Comparison of ENCODE assay signal across 8 cellular contexts in the genomic region with DNA sequence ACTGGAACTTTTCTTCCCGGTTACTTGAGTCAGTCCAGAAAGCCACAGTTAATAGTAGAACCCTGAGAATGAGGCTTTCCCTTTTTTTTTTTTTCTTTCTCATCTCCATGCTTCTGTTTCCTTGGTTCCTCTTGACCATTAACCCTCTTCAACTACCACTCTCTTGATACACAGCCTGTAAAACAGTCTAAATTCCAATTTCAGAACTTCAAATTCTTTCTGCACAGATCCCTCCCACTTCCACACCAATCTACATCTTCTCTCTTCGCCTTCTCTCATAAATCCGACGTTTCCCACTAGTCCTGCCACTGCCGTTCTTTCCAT. TPM values are rescaled to one million over a fixed set of nuclear protein-coding genes. Genes with fewer than 3 reads are reported as not detected.
DNase-seq lines count a peak whose midpoint lies in the region; ATAC-seq and TF ChIP-seq lines count a peak whose summit lies in the region.

No MANE protein-coding gene starts in this region.

- H3F3A ChIP-seq in OCI-LY1 (ENCODE audit: insufficient read depth, low read length), result 0 out of 2 replicates have a peak, but pooled peaks cover 2% of the 10 kb centered on the region

- H3K4me1 ChIP-seq in OCI-LY1 (ENCODE audit: insufficient read depth, low read length, severe bottlenecking) (peaks cover 18% of the 10 kb centered on the region), esophagus muscularis mucosa (peaks cover 29 to 41% (median 36%) of the 10 kb centered on the region in 4 donors), osteoblast (ENCODE audit: insufficient read depth, low read length) (peaks cover 13% of the 10 kb centered on the region)

- no peak for ATAC-seq in GM18861 (IDR thresholded peaks at IDR 0.05; ENCODE audit: unreplicated experiment)

- under 1% methylated on average over 5 of the region's 5 CpGs for WGBS in esophagus muscularis mucosa

- H4K20me1 ChIP-seq in OCI-LY1 (ENCODE audit: insufficient read depth, low read length), result no peaks in the 10 kb centered on the region
- peaks cover 5% of the 10 kb centered on the region for H4K20me1 ChIP-seq in osteoblast (ENCODE audit: insufficient read depth, low read length)

- H3K36me3 ChIP-seq in OCI-LY1 (ENCODE audit: insufficient read depth, low read length) (peaks cover 20% of the 10 kb centered on the region), esophagus muscularis mucosa (peaks cover 0 to 5% (median 0%) of the 10 kb centered on the region in 4 donors), osteoblast (ENCODE audit: insufficient read depth, low read length) (no peaks in the 10 kb centered on the region)

- H3K9me2 ChIP-seq in OCI-LY1 (ENCODE audit: low read depth, low read length), result no peaks in the 10 kb centered on the region

- H3K27ac ChIP-seq in C4-2B (peak overlapping the region; percentile 92), OCI-LY1 (ENCODE audit: low read depth, low read length, poor library complexity, severe bottlenecking) (peak overlapping the region; percentile 84), esophagus muscularis mucosa (replicated peaks in 1 of 4) (peak overlapping the region; percentile 85 to 93 (median 89)), osteoblast (ENCODE audit: low read depth, low read length) (peak overlapping the region; percentile 96)

- no peaks in the 10 kb centered on the region for H3K9me3 ChIP-seq in OCI-LY1 (ENCODE audit: low read length)
- no peaks in the 10 kb centered on the region for H3K9me3 ChIP-seq in esophagus muscularis mucosa
- no peaks in the 10 kb centered on the region for H3K9me3 ChIP-seq in osteoblast (ENCODE audit: low read depth, low read length)

- no peak for TF ChIP-seq EP300 in esophagus muscularis mucosa (IDR thresholded peaks at IDR 0.05)

- H3K9ac ChIP-seq in OCI-LY1 (ENCODE audit: low read length), result peak overlapping the region; percentile 87

- peak overlapping the region; percentile 85 for H2AFZ ChIP-seq in OCI-LY1 (ENCODE audit: low read length)
- peak overlapping the region; percentile 97 for H2AFZ ChIP-seq in osteoblast (ENCODE audit: low read length)

- no peaks in the 10 kb centered on the region for H3K27me3 ChIP-seq in OCI-LY1 (ENCODE audit: insufficient read depth, low read length)
- H3K27me3 ChIP-seq in esophagus muscularis mucosa, result no peaks in the 10 kb centered on the region
- no peaks in the 10 kb centered on the region for H3K27me3 ChIP-seq in osteoblast (ENCODE audit: insufficient read depth, low read length)

- peak overlapping the region; percentile 88 for H3K4me2 ChIP-seq in OCI-LY1 (ENCODE audit: low read length)
- H3K4me2 ChIP-seq in osteoblast (ENCODE audit: insufficient read depth, low read length), result peak overlapping the region; percentile 97

- peak overlapping the region; percentile 83 for H3K4me3 ChIP-seq in OCI-LY1 (ENCODE audit: low read depth, low read length, poor library complexity, severe bottlenecking)
- peak overlapping the region; percentile 58 to 75 (median 68) for H3K4me3 ChIP-seq in esophagus muscularis mucosa
- H3K4me3 ChIP-seq in osteoblast (ENCODE audit: insufficient read depth, low read length), result peak overlapping the region; percentile 86

- no peak for TF ChIP-seq POLR2A in esophagus muscularis mucosa (IDR thresholded peaks at IDR 0.05; ENCODE audit: low read depth)

- intact Hi-C loops in esophagus muscularis mucosa (cut with DNase I), result loop anchor here (10.0 kb wide), 2 partner anchors 74 to 174 kb away; no protein-coding TSS in a partner anchor

- no peak for DNase-seq in esophagus muscularis mucosa (ENCODE audit: extremely low spot score)
- DNase-seq in osteoblast (ENCODE audit: insufficient read length, low spot score, missing footprints), result peak; percentile 79
- DNase-seq in DMS153 (lab: John Stamatoyannopoulos, UW), result no peak
- no peak for DNase-seq in NK-92 treated with Interleukin-12 subunit alpha and Interleukin-12 subunit beta, amount 100 ng/mL, for 24 hours (lab: John Stamatoyannopoulos, UW)
- DNase-seq in effector CD8-positive, alpha-beta T cell (lab: John Stamatoyannopoulos, UW), result no peak

- H3K79me2 ChIP-seq in OCI-LY1 (ENCODE audit: insufficient read depth, low read length) (peaks cover 34% of the 10 kb centered on the region), osteoblast (ENCODE audit: insufficient read depth, low read length) (peaks cover 30% of the 10 kb centered on the region)

- TF ChIP-seq CTCF in C4-2B (conservative IDR thresholded peaks at IDR 0.05) (no peak), OCI-LY1 (IDR thresholded peaks at IDR 0.05; ENCODE audit: low read length) (no peak), esophagus muscularis mucosa (IDR thresholded peaks at IDR 0.05) (no peak), osteoblast (IDR thresholded peaks at IDR 0.05; ENCODE audit: extremely low read depth, low read depth, low read length) (no peak)

RNA-seq across cellular contexts. Expression of a gene that starts 0.6 kb away (rescaled TPM):
- 10 to 100 TPM; 18.9 to 28.8 (median 24.5) TPM for total RNA-seq in esophagus muscularis mucosa
- 12.4 and 14.8 TPM in 2 replicates for total RNA-seq in osteoblast
